In genomic region chr7:115340828-115341227, GRCh38 we compare ENCODE assay signal across 9 cellular contexts.
A peak's percentile ranks its signal among the peaks of the same experiment; 100 is the strongest.
DNase-seq lines count a peak whose midpoint lies in the region; ATAC-seq, FAIRE-seq and TF ChIP-seq lines count a peak whose summit lies in the region.
"Had no signal": no experiment of that assay in that cellular context is flagged by ENCODE, and none has a peak within 500 bp of the region (broad histone marks: within the 10 kb centered on the region; RNA-seq: fewer than 3 reads in every experiment).

No MANE protein-coding gene starts in this region.

- no peaks in the 10 kb centered on the region for H3K79me2 ChIP-seq in astrocyte (ENCODE audit: insufficient read depth, low read length)

- H3K4me3 ChIP-seq in GM12864 (ENCODE audit: low read depth, low read length) (no peak overlapping the region), astrocyte (ENCODE audit: insufficient read depth, low read depth, low read length) (no peak overlapping the region), heart left ventricle (no peak overlapping the region)

- H3K9me3 ChIP-seq in astrocyte (ENCODE audit: insufficient read depth, low read depth, low read length) (no peaks in the 10 kb centered on the region), heart left ventricle (no peaks in the 10 kb centered on the region)

- H3K4me3 Mint-ChIP-seq in astrocyte (ENCODE audit: unreplicated experiment): no peak overlapping the region

- H3K36me3 ChIP-seq in astrocyte (ENCODE audit: insufficient read depth, low read length) (no peaks in the 10 kb centered on the region), heart left ventricle (no peaks in the 10 kb centered on the region)

- H3K36me3 Mint-ChIP-seq in astrocyte (ENCODE audit: low read depth, unreplicated experiment): no peaks in the 10 kb centered on the region

- H3K4me1 ChIP-seq in astrocyte (ENCODE audit: insufficient read depth, low read length) (peaks cover 8% of the 10 kb centered on the region), heart left ventricle (no peaks in the 10 kb centered on the region)

- H3K27ac ChIP-seq in astrocyte (ENCODE audit: low read depth, low read length): peak overlapping the region; percentile 23
- H3K27ac ChIP-seq in heart left ventricle: no peak overlapping the region

- no peak for TF ChIP-seq POLR2A in heart left ventricle (IDR thresholded peaks at IDR 0.05)

- no peaks in the 10 kb centered on the region for H3K27me3 Mint-ChIP-seq in astrocyte (ENCODE audit: low read depth, unreplicated experiment)

- peak; percentile 53 for TF ChIP-seq CTCF in GM12864 (IDR thresholded peaks at IDR 0.05; ENCODE audit: low read depth, low read length, missing control alignments)
- TF ChIP-seq CTCF in astrocyte (IDR thresholded peaks at IDR 0.05; ENCODE audit: insufficient read depth, low read depth, low read length): peak; percentile 29
- peak in 3 of 12 donors; percentile 9 to 33 (median 32) for TF ChIP-seq CTCF in heart left ventricle (IDR thresholded peaks at IDR 0.05)

- FAIRE-seq in astrocyte (lab: Jason Lieb, UNC): peak; percentile 99
- FAIRE-seq: small intestine had no signal

- H2AFZ ChIP-seq in astrocyte (ENCODE audit: low read depth, low read length): peak overlapping the region; percentile 54

- intact Hi-C loops in heart left ventricle (cut with DNase I): no loop called here

- H3K9ac ChIP-seq in astrocyte (ENCODE audit: low read length): no peak overlapping the region

- peak overlapping the region; percentile 53 for H3K4me2 ChIP-seq in astrocyte (ENCODE audit: low read length)

- no peaks in the 10 kb centered on the region for H3K4me1 Mint-ChIP-seq in astrocyte (ENCODE audit: low read depth, unreplicated experiment)

- DNase-seq in GM12864 (ENCODE audit: low read depth) (no peak), astrocyte (ENCODE audit: low read depth) (peak; percentile 91), non-pigmented ciliary epithelial cell (ENCODE audit: low read depth) (peak; percentile 82), NK-92 (lab: John Stamatoyannopoulos, UW; ENCODE audit: unreplicated experiment) (no peak), heart left ventricle (no peak)
- DNase-seq: NCI-H748 treated with DMSO at 0.1 percent for 48 hours, small intestine had no signal

- 83 to 89% (median 84%) methylated on average over 4 of the region's 4 CpGs for WGBS in heart left ventricle, 4 donors

- ATAC-seq in HG03159 (IDR thresholded peaks at IDR 0.05; ENCODE audit: unreplicated experiment) (peak; percentile 70), GM21723 (IDR thresholded peaks at IDR 0.05; ENCODE audit: unreplicated experiment) (no peak), heart left ventricle (no peak)

- no peaks in the 10 kb centered on the region for H4K20me1 ChIP-seq in astrocyte (ENCODE audit: insufficient read depth, low read length)

- no peaks in the 10 kb centered on the region for H3K9me3 Mint-ChIP-seq in astrocyte (ENCODE audit: unreplicated experiment)

- no peak overlapping the region for H3K27ac Mint-ChIP-seq in astrocyte (ENCODE audit: unreplicated experiment)

- H3K27me3 ChIP-seq in astrocyte (ENCODE audit: insufficient read depth, low read length) (no peaks in the 10 kb centered on the region), heart left ventricle (no peaks in the 10 kb centered on the region)

Comparison
In these comparisons a context has a peak if more than half of its experiments do, and no peak if none do; other contexts are left out.
1. DNase-seq: peak in astrocyte (single experiment) and non-pigmented ciliary epithelial cell (single experiment); none in GM12864 (single experiment), NK-92 (single experiment) and heart left ventricle (0 of 5).